ENCODE assay signal across 12 cellular contexts in genomic region chr19:50465986-50466771, GRCh38. TPM values are rescaled to one million over a fixed set of nuclear protein-coding genes. Genes with fewer than 3 reads are reported as not detected.
DNase-seq lines count a peak whose midpoint lies in the region; ATAC-seq and TF ChIP-seq lines count a peak whose summit lies in the region.
"Had no signal": no experiment of that assay in that cellular context is flagged by ENCODE, and none has a peak within 500 bp of the region (broad histone marks: within the 10 kb centered on the region; RNA-seq: fewer than 3 reads in every experiment).

No MANE protein-coding gene starts in this region.

- no peaks in the 10 kb centered on the region for H3K79me2 ChIP-seq in GM23338 (replicated peaks; ENCODE audit: insufficient read depth)

- H3F3A ChIP-seq in GM23338 (replicated peaks; ENCODE audit: low read depth) = no peaks in the 10 kb centered on the region

- no peak overlapping the region for H3K27ac Mint-ChIP-seq in GM23338
- H3K27ac Mint-ChIP-seq: activated T-helper 1 cell treated with anti-CD3 and anti-CD28 coated beads, Interleukin-12 subunit alpha, Interleukin-12 subunit beta, Interleukin-2, Interleukin-4 antibody, amounts not matched to agents 30 ng/mL and 10 ng/mL and 1 ng/mL, durations not matched to agents 14 hours and 24 hours and 36 hours; CD14-positive monocyte had no signal

- TF ChIP-seq POLR2A in breast epithelium (IDR thresholded peaks at IDR 0.05) (no peak), GM18505 (IDR thresholded peaks at IDR 0.05; ENCODE audit: borderline replicate concordance, extremely low read depth, insufficient read depth, insufficient read length) (no peak)

- no peak overlapping the region for H2AFZ ChIP-seq in GM23338

- no peaks in the 10 kb centered on the region for H4K20me1 ChIP-seq in GM23338 (replicated peaks; ENCODE audit: insufficient read depth)

- peak; percentile 88 for DNase-seq in GM23338 (ENCODE audit: low spot score)
- DNase-seq in SJCRH30 = peak; percentile 95
- DNase-seq in iPS-NIHi11 (ENCODE audit: low spot score) = peak; percentile 81
- DNase-seq in breast epithelium (ENCODE audit: low spot score in 2 of 2) = no peak
- DNase-seq in pons (ENCODE audit: low spot score) = no peak
- DNase-seq: naive B cell had no signal

- no peaks in the 10 kb centered on the region for H3K4me1 Mint-ChIP-seq in GM23338
- H3K4me1 Mint-ChIP-seq: CD14-positive monocyte had no signal

- no peaks in the 10 kb centered on the region for H3K36me3 ChIP-seq in GM23338 (ENCODE audit: insufficient read depth)
- no peaks in the 10 kb centered on the region for H3K36me3 ChIP-seq in SJCRH30
- no peaks in the 10 kb centered on the region for H3K36me3 ChIP-seq in breast epithelium
- H3K36me3 ChIP-seq: esophagus muscularis mucosa had no signal

- TF ChIP-seq CTCF in 22Rv1 (IDR thresholded peaks at IDR 0.05) = peak; percentile 35
- peak; percentile 62 to 71 for TF ChIP-seq CTCF in GM23338 (conservative IDR thresholded peaks at IDR 0.05; ENCODE audit: low read depth in 2 of 2)
- TF ChIP-seq CTCF in breast epithelium (IDR thresholded peaks at IDR 0.05) = no peak

- no peaks in the 10 kb centered on the region for H3K9me2 ChIP-seq in GM23338 (ENCODE audit: insufficient read depth)

- H3K4me1 ChIP-seq in GM23338 (ENCODE audit: insufficient read depth) = 0 out of 2 replicates have a peak, but pooled peaks cover 3% of the 10 kb centered on the region
- peaks cover 14% of the 10 kb centered on the region for H3K4me1 ChIP-seq in SJCRH30
- H3K4me1 ChIP-seq in breast epithelium = no peaks in the 10 kb centered on the region
- H3K4me1 ChIP-seq: esophagus muscularis mucosa had no signal

- H3K4me3 ChIP-seq in GM23338 = peak overlapping the region; percentile 9; the same call in 1 of the 2 replicates
- H3K4me3 ChIP-seq in SJCRH30 = peak overlapping the region; percentile 45
- no peak overlapping the region for H3K4me3 ChIP-seq in breast epithelium
- H3K4me3 ChIP-seq: esophagus muscularis mucosa had no signal

- peaks cover 41% of the 10 kb centered on the region for H3K36me3 Mint-ChIP-seq in GM23338 (ENCODE audit: low read depth)
- H3K36me3 Mint-ChIP-seq: CD14-positive monocyte, naive B cell had no signal

- H3K9me3 Mint-ChIP-seq in GM23338 = peaks cover 97% of the 10 kb centered on the region
- H3K9me3 Mint-ChIP-seq: activated T-helper 1 cell treated with anti-CD3 and anti-CD28 coated beads, Interleukin-12 subunit alpha, Interleukin-12 subunit beta, Interleukin-2, Interleukin-4 antibody, amounts not matched to agents 30 ng/mL and 10 ng/mL and 1 ng/mL, durations not matched to agents 14 hours and 24 hours and 36 hours; naive B cell had no signal

- intact Hi-C loops in breast epithelium (cut with DNase I; ENCODE audit: low total_unique reads) = loop anchor here (2.0 to 5.0 kb wide), 2 partner anchors 37 to 401 kb away; no protein-coding TSS in a partner anchor

- H3K27ac ChIP-seq in 22Rv1 (no peak overlapping the region), GM23338 (ENCODE audit: low read depth) (no peak overlapping the region), SJCRH30 (peak overlapping the region; percentile 71), breast epithelium (no peak overlapping the region)
- H3K27ac ChIP-seq: esophagus muscularis mucosa had no signal

- H3K9me3 ChIP-seq in SJCRH30 (replicated peaks) = no peaks in the 10 kb centered on the region
- H3K9me3 ChIP-seq in breast epithelium = no peaks in the 10 kb centered on the region
- H3K9me3 ChIP-seq: esophagus muscularis mucosa had no signal

- peak overlapping the region; percentile 52; the same call in 1 of the 2 replicates for H3K4me2 ChIP-seq in GM23338

- ATAC-seq in GM23338 (peak; percentile 56), GM18505 (IDR thresholded peaks at IDR 0.05; ENCODE audit: unreplicated experiment) (no peak), HG02623 (IDR thresholded peaks at IDR 0.05; ENCODE audit: unreplicated experiment) (no peak)

- H3K4me3 Mint-ChIP-seq in GM23338 = no peak overlapping the region
- H3K4me3 Mint-ChIP-seq: activated T-helper 1 cell treated with anti-CD3 and anti-CD28 coated beads, Interleukin-12 subunit alpha, Interleukin-12 subunit beta, Interleukin-2, Interleukin-4 antibody, amounts not matched to agents 30 ng/mL and 10 ng/mL and 1 ng/mL, durations not matched to agents 14 hours and 24 hours and 36 hours; CD14-positive monocyte; naive B cell had no signal

- H3K27me3 ChIP-seq in GM23338 (ENCODE audit: insufficient read depth) = no peaks in the 10 kb centered on the region
- no peaks in the 10 kb centered on the region for H3K27me3 ChIP-seq in SJCRH30
- H3K27me3 ChIP-seq in breast epithelium = peaks cover 0 to 9% of the 10 kb centered on the region in 2 donors

- H3K27me3 Mint-ChIP-seq in GM23338 (ENCODE audit: insufficient read depth, low read depth, poor library complexity) = peaks cover 10% of the 10 kb centered on the region
- H3K27me3 Mint-ChIP-seq: naive B cell had no signal

TF ChIP-seq in GM23338, 12 proteins besides CTCF, POLR2A, EP300 and RAD21 (continues in another document):
- TF ChIP-seq STAT1 (IDR thresholded peaks at IDR 0.05; ENCODE audit: unreplicated experiment) = no peak
- TF ChIP-seq ZNF331 (CRISPR knock-in tag; IDR thresholded peaks at IDR 0.05; ENCODE audit: low read depth) = no peak
- TF ChIP-seq, protein P1, sequence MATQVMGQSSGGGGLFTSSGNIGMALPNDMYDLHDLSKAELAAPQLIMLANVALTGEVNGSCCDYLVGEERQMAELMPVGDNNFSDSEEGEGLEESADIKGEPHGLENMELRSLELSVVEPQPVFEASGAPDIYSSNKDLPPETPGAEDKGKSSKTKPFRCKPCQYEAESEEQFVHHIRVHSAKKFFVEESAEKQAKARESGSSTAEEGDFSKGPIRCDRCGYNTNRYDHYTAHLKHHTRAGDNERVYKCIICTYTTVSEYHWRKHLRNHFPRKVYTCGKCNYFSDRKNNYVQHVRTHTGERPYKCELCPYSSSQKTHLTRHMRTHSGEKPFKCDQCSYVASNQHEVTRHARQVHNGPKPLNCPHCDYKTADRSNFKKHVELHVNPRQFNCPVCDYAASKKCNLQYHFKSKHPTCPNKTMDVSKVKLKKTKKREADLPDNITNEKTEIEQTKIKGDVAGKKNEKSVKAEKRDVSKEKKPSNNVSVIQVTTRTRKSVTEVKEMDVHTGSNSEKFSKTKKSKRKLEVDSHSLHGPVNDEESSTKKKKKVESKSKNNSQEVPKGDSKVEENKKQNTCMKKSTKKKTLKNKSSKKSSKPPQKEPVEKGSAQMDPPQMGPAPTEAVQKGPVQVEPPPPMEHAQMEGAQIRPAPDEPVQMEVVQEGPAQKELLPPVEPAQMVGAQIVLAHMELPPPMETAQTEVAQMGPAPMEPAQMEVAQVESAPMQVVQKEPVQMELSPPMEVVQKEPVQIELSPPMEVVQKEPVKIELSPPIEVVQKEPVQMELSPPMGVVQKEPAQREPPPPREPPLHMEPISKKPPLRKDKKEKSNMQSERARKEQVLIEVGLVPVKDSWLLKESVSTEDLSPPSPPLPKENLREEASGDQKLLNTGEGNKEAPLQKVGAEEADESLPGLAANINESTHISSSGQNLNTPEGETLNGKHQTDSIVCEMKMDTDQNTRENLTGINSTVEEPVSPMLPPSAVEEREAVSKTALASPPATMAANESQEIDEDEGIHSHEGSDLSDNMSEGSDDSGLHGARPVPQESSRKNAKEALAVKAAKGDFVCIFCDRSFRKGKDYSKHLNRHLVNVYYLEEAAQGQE (IDR thresholded peaks at IDR 0.05; ENCODE audit: unreplicated experiment) = no peak
- TF ChIP-seq EZH2phosphoT487 (IDR thresholded peaks at IDR 0.05; ENCODE audit: unreplicated experiment) = no peak

RNA-seq across cellular contexts. Expression of gene EMC10, which starts 10.1 kb away (rescaled TPM):
- total RNA-seq in GM23338 (2014; rRNA removed; shearing (Covaris generic)) = 86.4 and 113 TPM in 2 replicates
- 24.8 and 28.2 TPM in 2 replicates for polyA plus RNA-seq in GM23338 (2016; fragmentation: Nextera tagmentation; extraction: Ambion mirVana)
- total RNA-seq in SJCRH30 (2014; rRNA removed; shearing (Covaris generic)) = 52.7 and 56.3 TPM in 2 replicates
- total RNA-seq in breast epithelium = 10 to 100 TPM; 38.0 to 78.2 (median 64.6) TPM

RNA-seq across cellular contexts. Expression of gene GARIN5A, which starts 10.5 kb away (rescaled TPM):
- 13.3 and 19.9 TPM in 2 replicates for total RNA-seq in GM23338 (2014; rRNA removed; shearing (Covaris generic))
- polyA plus RNA-seq in GM23338 (2016; fragmentation: Nextera tagmentation; extraction: Ambion mirVana) = 24.2 and 25.0 TPM in 2 replicates
- total RNA-seq in SJCRH30 (2014; rRNA removed; shearing (Covaris generic)) = 0.89 and 1.2 TPM in 2 replicates
- 1 to 10 TPM in 2 of 3 donors, under 1 TPM in 1; 0.98 to 1.3 (median 1.1) TPM for total RNA-seq in breast epithelium

RNA-seq across cellular contexts. Expression of gene MYBPC2, which starts 33.5 kb away (rescaled TPM):
- total RNA-seq in GM23338 (2014; rRNA removed; shearing (Covaris generic)) = 3.8 and 4.2 TPM in 2 replicates
- 5.9 and 6.1 TPM in 2 replicates for polyA plus RNA-seq in GM23338 (2016; fragmentation: Nextera tagmentation; extraction: Ambion mirVana)
- total RNA-seq in SJCRH30 (2014; rRNA removed; shearing (Covaris generic)) = 13.8 and 14.7 TPM in 2 replicates
- under 1 TPM in 1 of 3 donors, not detected in 2; under 0.01 TPM for total RNA-seq in breast epithelium
- total RNA-seq: esophagus muscularis mucosa had no signal
- polyA plus RNA-seq: CD14-positive monocyte had no signal

RNA-seq across cellular contexts. Expression of gene JOSD2, which starts 44.8 kb away (rescaled TPM):
- 1.2 and 5.8 TPM in 2 replicates for total RNA-seq in GM23338 (2014; rRNA removed; shearing (Covaris generic))
- polyA plus RNA-seq in GM23338 (2016; fragmentation: Nextera tagmentation; extraction: Ambion mirVana) = 3.3 and 4.1 TPM in 2 replicates
- total RNA-seq in SJCRH30 (2014; rRNA removed; shearing (Covaris generic)) = 17.7 and 23.8 TPM in 2 replicates
- total RNA-seq in breast epithelium = 10 to 100 TPM; 14.7 to 26.7 (median 20.3) TPM

RNA-seq across cellular contexts. Expression of gene SPIB, which starts 47.4 kb away (rescaled TPM):
- total RNA-seq in GM23338 (2014; rRNA removed; shearing (Covaris generic)) = 16.9 and 17.5 TPM in 2 replicates
- polyA plus RNA-seq in GM23338 (2016; fragmentation: Nextera tagmentation; extraction: Ambion mirVana) = 12.6 and 13.0 TPM in 2 replicates
- total RNA-seq in SJCRH30 (2014; rRNA removed; shearing (Covaris generic)) = 0.83 and 2.8 TPM in 2 replicates
- under 1 TPM in 1 of 3 donors, not detected in 2; 0.33 TPM for total RNA-seq in breast epithelium

Comparison
In these comparisons a context has a peak if more than half of its experiments do, and no peak if none do; other contexts are left out.
1. CTCF ChIP-seq: peak in 22Rv1 (single experiment) and GM23338 (2 of 2); none in breast epithelium (0 of 3).
2. DNase-seq: peak in GM23338 (single experiment), SJCRH30 (2 of 2) and iPS-NIHi11 (single experiment); none in breast epithelium (0 of 2) and pons (single experiment).
3. H3K4me3 ChIP-seq: peak in GM23338 (single experiment) and SJCRH30 (single experiment); none in breast epithelium (0 of 3).